14 cellular contexts compared by ENCODE assay signal in genomic region chr12:93229494-93230310, GRCh38.
A peak's percentile ranks its signal among the peaks of the same experiment; 100 is the strongest.
DNase-seq lines count a peak whose midpoint lies in the region; FAIRE-seq and TF ChIP-seq lines count a peak whose summit lies in the region.
"Had no signal": no experiment of that assay in that cellular context is flagged by ENCODE, and none has a peak within 500 bp of the region (broad histone marks: within the 10 kb centered on the region; RNA-seq: fewer than 3 reads in every experiment).

No MANE protein-coding gene starts in this region.

- no peaks in the 10 kb centered on the region for H3K79me1 ChIP-seq in mesenchymal stem cell (replicated peaks; ENCODE audit: low read length, poor library complexity, severe bottlenecking)

- peak overlapping the region; percentile 11 for H2AFZ ChIP-seq in mammary epithelial cell (ENCODE audit: low read depth, low read length)
- no peak overlapping the region for H2AFZ ChIP-seq in mesenchymal stem cell (ENCODE audit: low read depth, low read length)
- no peak overlapping the region for H2AFZ ChIP-seq in neural progenitor cell (replicated peaks)

- no peak overlapping the region for H3K4me3 ChIP-seq in BLaER1 treated with 17β-estradiol and CSF1 and Interleukin-3, amounts not matched to agents 10 nM and 100 nM
- H3K4me3 ChIP-seq in MG63 = no peak overlapping the region
- H3K4me3 ChIP-seq in mammary epithelial cell (replicated peaks in 1 of 3; ENCODE audit: insufficient read depth in 1 of 3, low read depth in 2 of 3, low read length in 3 of 3) = no peak overlapping the region
- no peak overlapping the region for H3K4me3 ChIP-seq in mesenchymal stem cell (ENCODE audit: insufficient read depth in 1 of 2, low read depth in 1 of 2, low read length in 2 of 2)
- no peak overlapping the region for H3K4me3 ChIP-seq in H7 (ENCODE audit: insufficient read depth, low read depth, low read length)
- no peak overlapping the region for H3K4me3 ChIP-seq in neural progenitor cell
- H3K4me3 ChIP-seq: transverse colon had no signal

- BruUV-seq in mammary epithelial cell (replicated peaks; lab: Mats Ljungman, UMichigan) = TSS peak; percentile 82

- peak overlapping the region; percentile 19 for H2BK120ac ChIP-seq in mesenchymal stem cell (ENCODE audit: low read depth, low read length)

- H3K79me2 ChIP-seq in mammary epithelial cell (ENCODE audit: insufficient read depth, low read length) (no peaks in the 10 kb centered on the region), neural progenitor cell (ENCODE audit: low read depth) (no peaks in the 10 kb centered on the region)

- no peak overlapping the region for H3K23ac ChIP-seq in mesenchymal stem cell (ENCODE audit: low read length in 2 of 2)

- intact Hi-C loops in mammary epithelial cell (cut with micrococcal nuclease) = loop anchor here (5.0 to 10.0 kb wide), 2 partner anchors 105 to 148 kb away; partner anchors contain the start of gene NUDT4

- H3K4me1 ChIP-seq in BLaER1 treated with 17β-estradiol and CSF1 and Interleukin-3, amounts not matched to agents 10 nM and 100 nM = peaks cover 0 to 16% (median 6%) of the 10 kb centered on the region in 10 experiments; a peak in 9 of 20 replicates
- H3K4me1 ChIP-seq in mammary epithelial cell (ENCODE audit: insufficient read depth, low read length) (peaks cover 22% of the 10 kb centered on the region), mesenchymal stem cell (ENCODE audit: control insufficient read depth, insufficient read depth, low read depth, low read length) (no peaks in the 10 kb centered on the region), neural progenitor cell (no peaks in the 10 kb centered on the region)
- H3K4me1 ChIP-seq: transverse colon had no signal

- dilution Hi-C loops in mammary epithelial cell (cut with HindIII; ENCODE audit: low sequenced_read_pairs) = loop anchor here (5.0 to 10.0 kb wide), 2 partner anchors 63 to 155 kb away; no protein-coding TSS in a partner anchor

- in situ Hi-C loops in mammary epithelial cell (cut with MboI; ENCODE audit: low sequenced_read_pairs in 2 of 2) = no loop called here

- peak overlapping the region in 1 of 2 experiments; percentile 75 for H3K18ac ChIP-seq in mesenchymal stem cell (ENCODE audit: low read depth in 1 of 2, low read length in 2 of 2)

- H3K14ac ChIP-seq in mesenchymal stem cell (ENCODE audit: low read length in 2 of 2) = no peak overlapping the region

- no peak overlapping the region for H3K4ac ChIP-seq in mesenchymal stem cell (ENCODE audit: low read depth in 1 of 2, low read length in 2 of 2)

- no peak for TF ChIP-seq CTCF in mammary epithelial cell (conservative IDR thresholded peaks at IDR 0.05 in 1 of 2, IDR thresholded peaks at IDR 0.05 in 1 of 2; ENCODE audit: extremely low read depth in 1 of 2, insufficient read depth in 1 of 2, low read depth in 1 of 2, low read length in 2 of 2)
- TF ChIP-seq CTCF in neural progenitor cell (IDR thresholded peaks at IDR 0.05) = no peak
- TF ChIP-seq CTCF in glutamatergic neuron (IDR thresholded peaks at IDR 0.05; ENCODE audit: partially characterized antibody, unreplicated experiment) = no peak

- peak overlapping the region in 1 of 2 experiments; percentile 94 for H2BK12ac ChIP-seq in mesenchymal stem cell (ENCODE audit: low read length in 2 of 2)

- no peak overlapping the region for H3K9ac ChIP-seq in BLaER1 treated with 17β-estradiol and CSF1 and Interleukin-3, amounts not matched to agents 10 nM and 100 nM
- H3K9ac ChIP-seq in mammary epithelial cell (ENCODE audit: insufficient read depth, low read length) = no peak overlapping the region
- peak overlapping the region; percentile 27 for H3K9ac ChIP-seq in mesenchymal stem cell (ENCODE audit: low read length)
- no peak overlapping the region for H3K9ac ChIP-seq in neural progenitor cell

- no peaks in the 10 kb centered on the region for H3K27me3 ChIP-seq in BLaER1 treated with 17β-estradiol and CSF1 and Interleukin-3, amounts not matched to agents 10 nM and 100 nM
- H3K27me3 ChIP-seq in MG63 (no peaks in the 10 kb centered on the region), mammary epithelial cell (ENCODE audit: insufficient read depth, low read length) (no peaks in the 10 kb centered on the region), mesenchymal stem cell (ENCODE audit: control insufficient read depth in 1 of 2, insufficient read depth in 1 of 2, low read length in 2 of 2) (no peaks in the 10 kb centered on the region), H7 (ENCODE audit: control insufficient read depth, insufficient read depth, low read length) (no peaks in the 10 kb centered on the region), neural progenitor cell (no peaks in the 10 kb centered on the region)
- H3K27me3 ChIP-seq: transverse colon had no signal

- DNase-seq in MG63 (peak; percentile 45), mammary epithelial cell (peak; percentile 87), mesenchymal stem cell (peak; percentile 93), H7 (no peak), neural progenitor cell (ENCODE audit: low spot score) (no peak), GM12891 (ENCODE audit: insufficient read length, low spot score) (no peak), glutamatergic neuron (no peak)
- DNase-seq: activated T-cell treated with anti-CD3 and anti-CD28 coated beads, Interleukin-2, amount 50 U/mL, for 4 hours; cerebellar nuclear complex; NCI-H526 treated with DMSO at 0.1 percent for 48 hours; transverse colon had no signal

- H3K9me3 ChIP-seq in BLaER1 treated with 17β-estradiol and CSF1 and Interleukin-3, amounts not matched to agents 10 nM and 100 nM (replicated peaks in 1 of 11) = peaks cover 0 to 8% (median 5%) of the 10 kb centered on the region in 11 experiments; a peak in 7 of 22 replicates
- peaks cover 7% of the 10 kb centered on the region for H3K9me3 ChIP-seq in MG63
- no peaks in the 10 kb centered on the region for H3K9me3 ChIP-seq in mammary epithelial cell (replicated peaks; ENCODE audit: insufficient read depth, low read length)
- peaks cover 10% of the 10 kb centered on the region for H3K9me3 ChIP-seq in mesenchymal stem cell (ENCODE audit: control insufficient read depth, low read length)
- H3K9me3 ChIP-seq in neural progenitor cell (ENCODE audit: low read depth) = no peaks in the 10 kb centered on the region
- H3K9me3 ChIP-seq: transverse colon had no signal

- H3K36me3 Mint-ChIP-seq in neural progenitor cell = no peaks in the 10 kb centered on the region
- H3K36me3 Mint-ChIP-seq in glutamatergic neuron (ENCODE audit: unreplicated experiment) = no peaks in the 10 kb centered on the region

- FAIRE-seq in GM12891 (lab: Jason Lieb, UNC) = no peak

- peak overlapping the region in 2 of 11 experiments; percentile 33 to 40; a peak in 4 of 22 replicates for H3K27ac ChIP-seq in BLaER1 treated with 17β-estradiol and CSF1 and Interleukin-3, amounts not matched to agents 10 nM and 100 nM
- H3K27ac ChIP-seq in mammary epithelial cell (ENCODE audit: insufficient read depth, low read depth, low read length) = peak overlapping the region; percentile 61
- H3K27ac ChIP-seq in mesenchymal stem cell (ENCODE audit: low read length, poor library complexity, severe bottlenecking) = no peak overlapping the region
- no peak overlapping the region for H3K27ac ChIP-seq in neural progenitor cell
- H3K27ac ChIP-seq: transverse colon had no signal

- H3K9me3 Mint-ChIP-seq in neural progenitor cell = peaks cover 3% of the 10 kb centered on the region
- H3K9me3 Mint-ChIP-seq in glutamatergic neuron (ENCODE audit: unreplicated experiment) = no peaks in the 10 kb centered on the region

- 61% methylated on average over 6 of the region's 6 CpGs for WGBS in mammary epithelial cell (ENCODE audit: low coverage, missing lambda C conversion rate)
- 41% methylated on average over 4 of the region's 6 CpGs for WGBS in mesenchymal stem cell

- H3K4me3 Mint-ChIP-seq in neural progenitor cell = no peak overlapping the region
- H3K4me3 Mint-ChIP-seq in glutamatergic neuron (ENCODE audit: unreplicated experiment) = no peak overlapping the region
- H3K4me3 Mint-ChIP-seq: activated T-cell treated with anti-CD3 and anti-CD28 coated beads, Interleukin-2, amount 50 U/mL, for 4 hours; neural crest cell; T-helper 1 cell treated with Interleukin-12 subunit alpha and Interleukin-12 subunit beta and Interleukin-4 antibody, amounts not matched to agents 30 μg/mL and 1 μg/mL, for 36 hours had no signal

- no peak overlapping the region for H2BK5ac ChIP-seq in mesenchymal stem cell (ENCODE audit: low read depth, low read length, poor library complexity, severe bottlenecking)

- no peak overlapping the region for H4K8ac ChIP-seq in mesenchymal stem cell (ENCODE audit: low read length)

- H3K4me1 Mint-ChIP-seq in neural progenitor cell (no peaks in the 10 kb centered on the region), glutamatergic neuron (ENCODE audit: low read depth, unreplicated experiment) (no peaks in the 10 kb centered on the region)
- H3K4me1 Mint-ChIP-seq: neural crest cell had no signal

- no peak overlapping the region for H2BK15ac ChIP-seq in mesenchymal stem cell (ENCODE audit: low read depth, poor library complexity, severe bottlenecking)

- H3K27me3 Mint-ChIP-seq in neural progenitor cell (ENCODE audit: insufficient read depth, low read depth) (peaks cover 2% of the 10 kb centered on the region), glutamatergic neuron (ENCODE audit: unreplicated experiment) (no peaks in the 10 kb centered on the region)

- H3F3A ChIP-seq in neural progenitor cell (ENCODE audit: low read depth) = no peaks in the 10 kb centered on the region

- H3K27ac Mint-ChIP-seq in neural progenitor cell = no peak overlapping the region
- H3K27ac Mint-ChIP-seq in glutamatergic neuron (ENCODE audit: unreplicated experiment) = no peak overlapping the region
- H3K27ac Mint-ChIP-seq: T-helper 1 cell treated with Interleukin-12 subunit alpha and Interleukin-12 subunit beta and Interleukin-4 antibody, amounts not matched to agents 30 μg/mL and 1 μg/mL, for 36 hours had no signal

- no peaks in the 10 kb centered on the region for H4K20me1 ChIP-seq in BLaER1 treated with 17β-estradiol and CSF1 and Interleukin-3, amounts not matched to agents 10 nM and 100 nM
- H4K20me1 ChIP-seq in mammary epithelial cell (ENCODE audit: insufficient read depth, low read length) (no peaks in the 10 kb centered on the region), neural progenitor cell (ENCODE audit: low read depth) (no peaks in the 10 kb centered on the region)

- H3K4me2 ChIP-seq in BLaER1 treated with 17β-estradiol and CSF1 and Interleukin-3, amounts not matched to agents 10 nM and 100 nM = peak overlapping the region in 6 of 11 experiments; percentile 9 to 47 (median 38); a peak in 9 of 22 replicates
- peak overlapping the region; percentile 57 for H3K4me2 ChIP-seq in mammary epithelial cell (ENCODE audit: insufficient read depth, low read depth, low read length)
- no peak overlapping the region for H3K4me2 ChIP-seq in mesenchymal stem cell (ENCODE audit: low read length, poor library complexity, severe bottlenecking)
- H3K4me2 ChIP-seq in neural progenitor cell = no peak overlapping the region

- H2AK5ac ChIP-seq in mesenchymal stem cell (ENCODE audit: low read length, severe bottlenecking) = no peak overlapping the region

- H4K91ac ChIP-seq in mesenchymal stem cell (ENCODE audit: low read length) = peak overlapping the region; percentile 68

- TF ChIP-seq POLR2A in GM12891 (IDR thresholded peaks at IDR 0.05; ENCODE audit: low read depth, low read length) = no peak

- H3K36me3 ChIP-seq in BLaER1 treated with 17β-estradiol and CSF1 and Interleukin-3, amounts not matched to agents 10 nM and 100 nM = no peaks in the 10 kb centered on the region
- H3K36me3 ChIP-seq in MG63 = no peaks in the 10 kb centered on the region
- H3K36me3 ChIP-seq in mammary epithelial cell (ENCODE audit: insufficient read depth, low read length) = no peaks in the 10 kb centered on the region
- H3K36me3 ChIP-seq in mesenchymal stem cell (ENCODE audit: control insufficient read depth in 1 of 2, insufficient read depth in 2 of 2, low read depth in 1 of 2, low read length in 2 of 2) = no peaks in the 10 kb centered on the region
- H3K36me3 ChIP-seq in H7 (replicated peaks; ENCODE audit: control insufficient read depth, insufficient read depth, low read length) = no peaks in the 10 kb centered on the region
- H3K36me3 ChIP-seq in neural progenitor cell = no peaks in the 10 kb centered on the region
- H3K36me3 ChIP-seq: transverse colon had no signal

- CTCF ChIA-PET in mammary epithelial cell (lab: Charles Lee; ENCODE audit: low non-redundant PET) = interaction anchor here (0.6 kb wide), 1 partner anchor 25 kb away, joined by 15 read pairs; no protein-coding TSS in a partner anchor

Comparison
In these comparisons a context has a peak if more than half of its experiments do, and no peak if none do; other contexts are left out.
1. H3K4me2 ChIP-seq: peak in BLaER1 treated with 17β-estradiol and CSF1 and Interleukin-3, amounts not matched to agents 10 nM and 100 nM (6 of 11) and mammary epithelial cell (single experiment); none in mesenchymal stem cell (single experiment) and neural progenitor cell (single experiment).
2. DNase-seq: peak in MG63 (single experiment), mammary epithelial cell (single experiment) and mesenchymal stem cell (single experiment); none in H7 (single experiment), neural progenitor cell (single experiment), GM12891 (single experiment) and glutamatergic neuron (single experiment).